ENCODE assay signal across 37 cellular contexts in the genomic region with DNA sequence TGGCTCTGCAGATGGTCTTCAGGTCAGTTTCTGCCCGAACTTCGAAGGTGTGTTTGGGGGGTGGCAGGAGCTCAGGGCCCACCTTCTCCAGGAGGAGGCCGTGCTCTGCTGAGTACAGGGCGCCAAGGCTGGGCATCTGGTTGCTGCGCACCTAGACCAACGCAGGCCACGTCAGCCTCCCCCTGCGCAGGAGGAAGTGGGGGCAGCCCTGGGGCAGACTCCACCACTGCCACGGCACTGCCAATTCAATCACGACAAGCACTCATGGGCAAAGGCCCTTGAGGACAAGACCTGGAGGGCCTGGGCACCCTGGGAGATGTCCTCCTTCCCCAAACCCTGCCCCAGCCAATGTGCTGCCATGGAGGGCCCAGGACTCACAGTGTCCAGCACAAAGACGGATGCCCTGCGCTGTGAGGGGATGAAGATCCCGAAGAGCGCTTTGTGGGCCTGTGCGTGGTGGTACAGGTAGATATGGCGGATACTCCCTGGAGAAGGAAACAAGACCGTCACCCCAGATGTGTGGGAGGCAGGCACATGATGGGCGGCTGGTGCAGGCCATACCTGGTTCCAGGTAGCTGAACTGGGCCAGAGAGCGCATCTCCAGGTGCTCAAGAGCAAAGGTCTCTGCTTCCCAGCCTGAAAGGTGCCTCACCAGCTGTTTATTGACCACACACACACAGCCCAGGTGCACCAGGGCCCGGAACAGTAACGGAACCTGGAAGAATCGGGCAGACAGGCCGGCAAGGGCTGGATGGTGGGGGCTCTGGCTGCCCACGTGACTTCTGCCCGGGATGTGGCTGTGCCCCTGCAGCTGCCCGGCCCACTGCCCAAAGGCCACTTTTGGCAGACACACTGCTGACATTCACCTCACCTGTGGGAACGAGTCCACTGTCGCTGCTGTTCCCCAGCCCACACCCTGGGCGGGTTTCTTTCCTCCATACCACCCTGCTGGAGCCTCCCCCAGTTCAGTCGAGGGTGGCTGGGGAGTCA. TPM values are rescaled to one million over a fixed set of nuclear protein-coding genes. Genes with fewer than 3 reads are reported as not detected.
"Had no signal": no experiment of that assay in that cellular context is flagged by ENCODE, and none has a peak within 500 bp of the region (broad histone marks: within the 10 kb centered on the region; RNA-seq: fewer than 3 reads in every experiment).

No MANE protein-coding gene starts in this region.

- DNase-seq: activated CD4-positive, alpha-beta T cell treated with anti-CD3 and anti-CD28 coated beads, Interleukin-2, amount 10 ng/mL, durations not matched to agents 24 days and 14 days; activated CD4-positive, alpha-beta T cell treated with anti-CD3 and anti-CD28 coated beads, Interleukin-2, amount 50 U/mL, for 4 hours; activated CD8-positive, alpha-beta T cell treated with anti-CD3 and anti-CD28 coated beads for 36 hours; activated effector memory CD4-positive, alpha-beta T cell treated with anti-CD3 and anti-CD28 coated beads, Interleukin-2, amount 50 U/mL, for 16 hours; activated naive CD4-positive, alpha-beta T cell; activated naive CD4-positive, alpha-beta T cell treated with anti-CD3 and anti-CD28 coated beads, Interleukin-2, amount 50 U/mL, for 16 hours; activated T-cell treated with anti-CD3 and anti-CD28 coated beads, Interleukin-2, amount 50 U/mL, for 1 hour; activated T-cell treated with anti-CD3 and anti-CD28 coated beads, Interleukin-2, amount 50 U/mL, for 72 hours; adrenal gland; MM.1S; MV-4-11; NCI-H1092; NCI-H1436 treated with DMSO at 0.1 percent for 48 hours; NCI-H1694 treated with DMSO at 0.1 percent for 48 hours; NCI-H2029 treated with DMSO at 0.1 percent for 48 hours; NCI-H2107; NCI-H2171; NCI-H510A; NCI-H526; NCI-H748 treated with DMSO at 0.1 percent for 48 hours; NK-92 treated with Interleukin-12 subunit alpha and Interleukin-12 subunit beta, amount 100 ng/mL, for 24 hours; PC-3; SW 1271; T-helper 1 cell; T-helper 2 cell; T-helper 9 cell had no signal

- H3K4me1 Mint-ChIP-seq: activated T-helper 17 cell treated with anti-CD3 and anti-CD28 coated beads, Interleukin-2, amount 50 U/mL, for 72 hours had no signal

- FAIRE-seq: astrocyte, RCC 7860 had no signal

- H3K27me3 Mint-ChIP-seq: activated CD4-positive, alpha-beta T cell treated with anti-CD3 and anti-CD28 coated beads, Interleukin-2, amount 10 ng/mL, durations not matched to agents 24 days and 14 days; activated CD8-positive, alpha-beta T cell treated with anti-CD3 and anti-CD28 coated beads for 36 hours; activated T-helper 17 cell treated with anti-CD3 and anti-CD28 coated beads, Interleukin-2, amount 50 U/mL, for 72 hours had no signal

- H3K9ac ChIP-seq: KMS-11 had no signal

- H3K27ac ChIP-seq: adrenal gland, body of pancreas, breast epithelium, KMS-11, RWPE1 had no signal

- H3K9me3 Mint-ChIP-seq: activated CD4-positive, alpha-beta T cell treated with anti-CD3 and anti-CD28 coated beads, Interleukin-2, amount 10 ng/mL, durations not matched to agents 24 days and 14 days; activated CD8-positive, alpha-beta T cell treated with anti-CD3 and anti-CD28 coated beads for 36 hours; activated T-cell treated with anti-CD3 and anti-CD28 coated beads, Interleukin-2, amount 50 U/mL, for 72 hours; activated T-helper 17 cell treated with anti-CD3 and anti-CD28 coated beads, Interleukin-2, amount 50 U/mL, for 72 hours had no signal

- H3K27ac Mint-ChIP-seq: activated CD4-positive, alpha-beta T cell treated with anti-CD3 and anti-CD28 coated beads, Interleukin-2, amount 10 ng/mL, durations not matched to agents 24 days and 14 days; activated CD8-positive, alpha-beta T cell treated with anti-CD3 and anti-CD28 coated beads for 36 hours; activated T-cell treated with anti-CD3 and anti-CD28 coated beads, Interleukin-2, amount 50 U/mL, for 72 hours; activated T-helper 17 cell treated with anti-CD3 and anti-CD28 coated beads, Interleukin-2, amount 50 U/mL, for 72 hours had no signal

- H3K4me3 Mint-ChIP-seq: activated CD4-positive, alpha-beta T cell treated with anti-CD3 and anti-CD28 coated beads, Interleukin-2, amount 10 ng/mL, durations not matched to agents 24 days and 14 days; activated CD8-positive, alpha-beta T cell treated with anti-CD3 and anti-CD28 coated beads for 36 hours; activated T-cell treated with anti-CD3 and anti-CD28 coated beads, Interleukin-2, amount 50 U/mL, for 72 hours; activated T-helper 17 cell treated with anti-CD3 and anti-CD28 coated beads, Interleukin-2, amount 50 U/mL, for 72 hours had no signal

- H3K9me3 ChIP-seq: adrenal gland, body of pancreas, breast epithelium had no signal

- H3K4me1 ChIP-seq: adrenal gland, body of pancreas, breast epithelium had no signal

- H3K27me3 ChIP-seq: adrenal gland, body of pancreas, breast epithelium had no signal

- ATAC-seq: activated CD8-positive, alpha-beta T cell treated with anti-CD3 and anti-CD28 coated beads for 36 hours; activated T-cell treated with anti-CD3 and anti-CD28 coated beads, Interleukin-2, amount 50 U/mL, for 72 hours; activated T-helper 17 cell treated with anti-CD3 and anti-CD28 coated beads, Interleukin-2, amount 50 U/mL, for 72 hours; body of pancreas; PC-3; Right ventricle myocardium inferior had no signal

- H3K4me3 ChIP-seq: adrenal gland, body of pancreas, breast epithelium had no signal

RNA-seq across cellular contexts. Expression of a gene that starts 24.6 kb away (rescaled TPM):
- total RNA-seq: activated CD4-positive, alpha-beta T cell treated with anti-CD3 and anti-CD28 coated beads, Interleukin-2, amount 10 ng/mL, durations not matched to agents 24 days and 14 days; activated CD8-positive, alpha-beta memory T cell treated with anti-CD3 and anti-CD28 coated beads for 36 hours; activated CD8-positive, alpha-beta T cell treated with anti-CD3 and anti-CD28 coated beads for 36 hours; activated T-cell treated with anti-CD3 and anti-CD28 coated beads, Interleukin-2, amount 50 U/mL, for 72 hours; activated T-helper 17 cell treated with anti-CD3 and anti-CD28 coated beads, Interleukin-2, amount 50 U/mL, for 72 hours; astrocyte; cardiac septum; LHCN-M2; PC-3; Right ventricle myocardium inferior had no signal

RNA-seq across cellular contexts. Expression of a gene that starts 32.8 kb away (rescaled TPM):
- total RNA-seq: activated CD4-positive, alpha-beta T cell treated with anti-CD3 and anti-CD28 coated beads, Interleukin-2, amount 10 ng/mL, durations not matched to agents 24 days and 14 days; activated CD8-positive, alpha-beta memory T cell treated with anti-CD3 and anti-CD28 coated beads for 36 hours; activated CD8-positive, alpha-beta T cell treated with anti-CD3 and anti-CD28 coated beads for 36 hours; activated T-cell treated with anti-CD3 and anti-CD28 coated beads, Interleukin-2, amount 50 U/mL, for 72 hours; activated T-helper 17 cell treated with anti-CD3 and anti-CD28 coated beads, Interleukin-2, amount 50 U/mL, for 72 hours; astrocyte; body of pancreas; cardiac septum; LHCN-M2; PC-3; Right ventricle myocardium inferior had no signal
